ENCODE assay signal across 8 cellular contexts in the genomic region with DNA sequence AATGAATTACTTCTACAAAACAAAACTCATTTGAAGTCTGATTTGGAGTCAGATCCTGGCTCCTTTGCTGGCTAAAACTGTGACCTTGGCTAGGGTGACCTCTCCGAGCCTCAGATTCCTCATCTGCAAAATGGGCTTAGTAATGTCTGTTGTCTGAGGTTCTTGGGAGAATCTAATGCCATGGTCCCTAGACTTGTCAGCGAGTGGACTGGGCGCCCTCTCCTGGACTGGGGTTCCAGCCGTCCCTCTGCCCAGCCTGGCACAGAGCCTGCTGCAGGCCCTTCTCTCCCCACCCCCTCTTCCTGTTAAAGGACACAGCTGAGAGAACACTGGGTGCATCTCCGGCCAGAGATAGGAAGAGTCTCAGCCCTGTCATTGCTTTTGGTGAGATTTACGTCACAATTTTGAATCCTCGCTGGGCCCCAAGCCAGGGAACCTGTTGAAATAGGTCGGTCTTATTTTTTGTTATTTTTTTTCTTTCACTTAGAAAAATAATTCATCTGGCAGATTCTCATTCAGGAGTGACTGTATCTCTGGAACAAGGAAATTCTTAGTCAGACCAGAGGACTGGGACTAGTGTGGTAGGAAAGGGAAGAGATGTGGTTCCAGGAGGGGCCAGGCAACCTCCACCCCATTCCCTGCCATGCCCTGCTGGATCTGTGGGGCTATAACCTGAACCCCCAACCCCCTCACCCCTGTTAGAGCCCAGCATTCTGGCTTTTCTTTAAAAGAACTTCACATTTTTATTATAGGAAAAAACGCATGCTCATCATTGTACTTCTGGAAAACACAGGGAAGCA. TPM values are rescaled to one million over a fixed set of nuclear protein-coding genes. Genes with fewer than 3 reads are reported as not detected.
DNase-seq lines count a peak whose midpoint lies in the region; ATAC-seq, FAIRE-seq and TF ChIP-seq lines count a peak whose summit lies in the region.

No MANE protein-coding gene starts in this region.

- peak; percentile 36 for FAIRE-seq in GM12892 (lab: Jason Lieb, UNC)

- TF ChIP-seq POLR2A in GM12892 (IDR thresholded peaks at IDR 0.05; ENCODE audit: low read depth, low read length) = no peak

- H3K36me3 ChIP-seq in OCI-LY3 (replicated peaks; ENCODE audit: low read depth, low read length) (peaks cover 4% of the 10 kb centered on the region), colonic mucosa (peaks cover 11% of the 10 kb centered on the region), mesenchymal stem cell (ENCODE audit: control insufficient read depth in 1 of 2, insufficient read depth in 2 of 2, low read depth in 1 of 2, low read length in 2 of 2) (peaks cover 29 to 40% of the 10 kb centered on the region in 2 experiments), aorta (ENCODE audit: control insufficient read depth in 1 of 2, insufficient read depth in 2 of 2, low read length in 1 of 2) (peaks cover 0 to 1% of the 10 kb centered on the region in 2 donors)

- DNase-seq in AG09319 (ENCODE audit: extremely low read depth, low read depth) = no peak
- DNase-seq in GM12892 (ENCODE audit: insufficient read length) = peak; percentile 41
- DNase-seq in colonic mucosa = peak; percentile 50
- peak; percentile 85 for DNase-seq in mesenchymal stem cell
- DNase-seq in aorta = peak; percentile 88 to 90
- no peak for DNase-seq in retina
- no peak for DNase-seq in HPDE6-E6E7 (ENCODE audit: extremely low spot score)

- no peak overlapping the region for H3K23ac ChIP-seq in mesenchymal stem cell (ENCODE audit: low read length in 2 of 2)

- no peaks in the 10 kb centered on the region for H3K27me3 ChIP-seq in OCI-LY3 (ENCODE audit: low read depth, low read length)
- no peaks in the 10 kb centered on the region for H3K27me3 ChIP-seq in colonic mucosa
- H3K27me3 ChIP-seq in mesenchymal stem cell (ENCODE audit: control insufficient read depth in 1 of 2, insufficient read depth in 1 of 2, low read length in 2 of 2) = no peaks in the 10 kb centered on the region
- no peaks in the 10 kb centered on the region for H3K27me3 ChIP-seq in aorta (ENCODE audit: control insufficient read depth in 1 of 2, insufficient read depth in 2 of 2, low read length in 1 of 2)

- TF ChIP-seq CTCF in AG09319 (IDR thresholded peaks at IDR 0.05; ENCODE audit: low read depth, low read length) (peak; percentile 36), OCI-LY3 (IDR thresholded peaks at IDR 0.05; ENCODE audit: low read depth, low read length) (peak; percentile 50), colonic mucosa (IDR thresholded peaks at IDR 0.05) (peak; percentile 11)

- ATAC-seq in aorta (ENCODE audit: low FRiP score) = peak; percentile 48

- H2BK120ac ChIP-seq in mesenchymal stem cell (ENCODE audit: low read depth, low read length) = no peak overlapping the region

- no peak overlapping the region for H4K8ac ChIP-seq in mesenchymal stem cell (ENCODE audit: low read length)

- H3K79me2 ChIP-seq in OCI-LY3 (ENCODE audit: low read length) = no peaks in the 10 kb centered on the region

- H2BK15ac ChIP-seq in mesenchymal stem cell (ENCODE audit: low read depth, poor library complexity, severe bottlenecking) = no peak overlapping the region

- H3K4me3 ChIP-seq in OCI-LY3 (ENCODE audit: low read length) (no peak overlapping the region), colonic mucosa (no peak overlapping the region), mesenchymal stem cell (ENCODE audit: insufficient read depth in 1 of 2, low read depth in 1 of 2, low read length in 2 of 2) (no peak overlapping the region), aorta (ENCODE audit: low read length in 2 of 2) (no peak overlapping the region)

- peak overlapping the region; percentile 62 for H2AK5ac ChIP-seq in mesenchymal stem cell (ENCODE audit: low read length, severe bottlenecking)

- peak overlapping the region in 1 of 2 experiments; percentile 56 for H3K18ac ChIP-seq in mesenchymal stem cell (ENCODE audit: low read depth in 1 of 2, low read length in 2 of 2)

- no peaks in the 10 kb centered on the region for H3K9me3 ChIP-seq in OCI-LY3 (ENCODE audit: insufficient read depth, low read length)
- no peaks in the 10 kb centered on the region for H3K9me3 ChIP-seq in colonic mucosa
- H3K9me3 ChIP-seq in mesenchymal stem cell (ENCODE audit: control insufficient read depth, low read length) = no peaks in the 10 kb centered on the region
- no peaks in the 10 kb centered on the region for H3K9me3 ChIP-seq in aorta (ENCODE audit: control insufficient read depth, low read length)

- H3K14ac ChIP-seq in mesenchymal stem cell (ENCODE audit: low read length in 2 of 2) = no peak overlapping the region

- H3K27ac ChIP-seq in OCI-LY3 (ENCODE audit: low read length) (no peak overlapping the region), colonic mucosa (no peak overlapping the region), mesenchymal stem cell (ENCODE audit: low read length, poor library complexity, severe bottlenecking) (peak overlapping the region; percentile 85), aorta (ENCODE audit: low read depth in 1 of 2, low read length in 2 of 2) (peak overlapping the region; percentile 69 to 78)

- intact Hi-C loops in colonic mucosa (cut with DNase I) (no loop called here), aorta (cut with DNase I) (no loop called here)

- H3K9ac ChIP-seq in OCI-LY3 (ENCODE audit: low read length) (no peak overlapping the region), colonic mucosa (ENCODE audit: low read depth in 2 of 2, low read length in 2 of 2) (no peak overlapping the region), mesenchymal stem cell (ENCODE audit: low read length) (peak overlapping the region; percentile 87)

- peak overlapping the region in 1 of 2 experiments; percentile 54 for H2BK12ac ChIP-seq in mesenchymal stem cell (ENCODE audit: low read length in 2 of 2)

- H3K79me1 ChIP-seq in mesenchymal stem cell (replicated peaks; ENCODE audit: low read length, poor library complexity, severe bottlenecking) = peaks cover 17% of the 10 kb centered on the region

- no peak overlapping the region for H3K4ac ChIP-seq in mesenchymal stem cell (ENCODE audit: low read depth in 1 of 2, low read length in 2 of 2)

- 72% methylated on average over 8 of the region's 9 CpGs for WGBS in mesenchymal stem cell
- 41 to 46% methylated on average over 9 of the region's 9 CpGs for WGBS in aorta, 2 donors

- H2AFZ ChIP-seq in OCI-LY3 (ENCODE audit: low read depth, low read length) (no peak overlapping the region), mesenchymal stem cell (ENCODE audit: low read depth, low read length) (no peak overlapping the region)

- no peaks in the 10 kb centered on the region for H4K20me1 ChIP-seq in OCI-LY3 (ENCODE audit: insufficient read depth, low read length)

- peak overlapping the region; percentile 47 for H2BK5ac ChIP-seq in mesenchymal stem cell (ENCODE audit: low read depth, low read length, poor library complexity, severe bottlenecking)

- peaks cover 10% of the 10 kb centered on the region for H3K4me1 ChIP-seq in OCI-LY3 (ENCODE audit: low read length)
- H3K4me1 ChIP-seq in colonic mucosa = no peaks in the 10 kb centered on the region
- H3K4me1 ChIP-seq in mesenchymal stem cell (ENCODE audit: control insufficient read depth, insufficient read depth, low read depth, low read length) = peaks cover 25% of the 10 kb centered on the region
- no peaks in the 10 kb centered on the region for H3K4me1 ChIP-seq in aorta (ENCODE audit: control insufficient read depth in 1 of 2, insufficient read depth in 2 of 2, low read length in 2 of 2)

- H4K91ac ChIP-seq in mesenchymal stem cell (ENCODE audit: low read length) = peak overlapping the region; percentile 10

- no peak overlapping the region for H3K4me2 ChIP-seq in OCI-LY3 (ENCODE audit: low read length)
- no peak overlapping the region for H3K4me2 ChIP-seq in mesenchymal stem cell (ENCODE audit: low read length, poor library complexity, severe bottlenecking)

RNA-seq across cellular contexts. Expression of a gene that starts 48.2 kb away (rescaled TPM):
- 86.9 TPM for polyA plus RNA-seq in GM12892 (2012; ENCODE audit: missing spikeins)
- total RNA-seq in colonic mucosa (10 to 100 TPM; 26.6 to 50.6 TPM), aorta (10 to 100 TPM; 16.7 to 31.2 TPM)
- 77.2 TPM for polyA plus RNA-seq in mesenchymal stem cell (2013, experiment 1 of 2)
- 75.2 TPM for polyA plus RNA-seq in mesenchymal stem cell (2013, experiment 2 of 2)
- 10 to 100 TPM; 28.2 to 30.4 TPM for polyA plus RNA-seq in aorta

Comparison
In these comparisons a context has a peak if more than half of its experiments do, and no peak if none do; other contexts are left out.
1. DNase-seq: peak in GM12892 (single experiment), colonic mucosa (single experiment), mesenchymal stem cell (single experiment) and aorta (2 of 2); none in AG09319 (single experiment), retina (single experiment) and HPDE6-E6E7 (single experiment).
2. H3K27ac ChIP-seq: peak in mesenchymal stem cell (single experiment) and aorta (2 of 2); none in OCI-LY3 (single experiment) and colonic mucosa (single experiment).
3. Peak in every context shown above with its lines, with median percentiles within 50 percentile points of each other: CTCF ChIP-seq.